ENCODE assay signal across 18 cellular contexts in genomic region chr3:141328286-141329166, GRCh38. TPM values are rescaled to one million over a fixed set of nuclear protein-coding genes. Genes with fewer than 3 reads are reported as not detected.
DNase-seq lines count a peak whose midpoint lies in the region; ATAC-seq and TF ChIP-seq lines count a peak whose summit lies in the region.
"Had no signal": no experiment of that assay in that cellular context is flagged by ENCODE, and none has a peak within 500 bp of the region (broad histone marks: within the 10 kb centered on the region; RNA-seq: fewer than 3 reads in every experiment).

No MANE protein-coding gene starts in this region.

- WGBS in body of pancreas, 2 donors, result 71 to 75% methylated on average over 7 of the region's 7 CpGs

- no peaks in the 10 kb centered on the region for H3K27me3 Mint-ChIP-seq in activated CD4-positive, alpha-beta T cell treated with anti-CD3 and anti-CD28 coated beads for 36 hours
- H3K27me3 Mint-ChIP-seq: IgD-negative memory B cell had no signal

- H3K9me3 Mint-ChIP-seq in activated CD4-positive, alpha-beta T cell treated with anti-CD3 and anti-CD28 coated beads for 36 hours (ENCODE audit: low read depth), result no peaks in the 10 kb centered on the region
- H3K9me3 Mint-ChIP-seq: IgD-negative memory B cell, memory B cell had no signal

- no peaks in the 10 kb centered on the region for H3K9me3 ChIP-seq in body of pancreas
- H3K9me3 ChIP-seq: heart left ventricle had no signal

- CTCF ChIA-PET in activated CD4-positive, alpha-beta T cell treated with anti-CD3 and anti-CD28 coated beads for 36 hours (lab: Charles Lee), result interaction anchor here (0.6 to 1.1 kb wide), 3 partner anchors 14 to 232 kb away, joined by 3 to 4 read pairs (median 3); no protein-coding TSS in a partner anchor

- peaks cover 17% of the 10 kb centered on the region for H3K4me1 Mint-ChIP-seq in activated CD4-positive, alpha-beta T cell treated with anti-CD3 and anti-CD28 coated beads for 36 hours

- peaks cover 2% of the 10 kb centered on the region for H3K36me3 Mint-ChIP-seq in activated CD4-positive, alpha-beta T cell treated with anti-CD3 and anti-CD28 coated beads for 36 hours (ENCODE audit: low read depth)
- H3K36me3 Mint-ChIP-seq: IgD-negative memory B cell, memory B cell had no signal

- peak overlapping the region; percentile 29 for H3K27ac Mint-ChIP-seq in activated CD4-positive, alpha-beta T cell treated with anti-CD3 and anti-CD28 coated beads for 36 hours
- H3K27ac Mint-ChIP-seq: memory B cell had no signal

- POLR2A ChIA-PET in activated CD4-positive, alpha-beta T cell treated with anti-CD3 and anti-CD28 coated beads for 36 hours (lab: Charles Lee), result no interaction called here

- TF ChIP-seq POLR2A in body of pancreas (IDR thresholded peaks at IDR 0.05), result no peak

- H3K4me3 ChIP-seq in body of pancreas, result no peak overlapping the region
- H3K4me3 ChIP-seq: heart left ventricle had no signal

- H3K4me1 ChIP-seq in body of pancreas, result peaks cover 40% of the 10 kb centered on the region

- H3K27ac ChIP-seq in body of pancreas, result no peak overlapping the region
- H3K27ac ChIP-seq: heart left ventricle had no signal

- peak; percentile 83 for ATAC-seq in activated CD4-positive, alpha-beta T cell treated with anti-CD3 and anti-CD28 coated beads for 36 hours
- ATAC-seq in GM19324 (IDR thresholded peaks at IDR 0.05; ENCODE audit: low FRiP score, unreplicated experiment) (peak; percentile 50), HG02885 (IDR thresholded peaks at IDR 0.05; ENCODE audit: poor library complexity, unreplicated experiment) (peak; percentile 60), body of pancreas (no peak)
- ATAC-seq: HCT116, heart left ventricle had no signal

- intact Hi-C loops in activated CD4-positive, alpha-beta T cell treated with anti-CD3 and anti-CD28 coated beads for 36 hours (cut with DNase I, micrococcal nuclease), result no loop called here
- intact Hi-C loops in body of pancreas (cut with DNase I), result no loop called here

- no peaks in the 10 kb centered on the region for H3K36me3 ChIP-seq in body of pancreas (replicated peaks in 1 of 2; ENCODE audit: insufficient read depth in 1 of 2, low read depth in 2 of 2)
- H3K36me3 ChIP-seq: heart left ventricle had no signal

- H3K4me3 Mint-ChIP-seq in activated CD4-positive, alpha-beta T cell treated with anti-CD3 and anti-CD28 coated beads for 36 hours, result no peak overlapping the region
- H3K4me3 Mint-ChIP-seq: IgD-negative memory B cell, memory B cell had no signal

- peak; percentile 57 for DNase-seq in activated CD4-positive, alpha-beta T cell treated with anti-CD3 and anti-CD28 coated beads for 36 hours
- DNase-seq in activated CD4-positive, alpha-beta T cell treated with anti-CD3 and anti-CD28 coated beads for 4 hours, result no peak
- peak in 3 of 4 donors; percentile 25 to 54 (median 39) for DNase-seq in body of pancreas
- no peak for DNase-seq in 8988T
- DNase-seq in kidney tubule cell (ENCODE audit: low spot score), result no peak
- no peak for DNase-seq in glomerular visceral epithelial cell (ENCODE audit: extremely low spot score)
- DNase-seq: activated CD8-positive, alpha-beta memory T cell treated with anti-CD3 and anti-CD28 coated beads for 24 hours; aorta; effector CD8-positive, alpha-beta T cell; NCI-H2081; posterior cingulate gyrus; SW 1271 had no signal

- TF ChIP-seq CTCF in body of pancreas (IDR thresholded peaks at IDR 0.05), result no peak

- no peaks in the 10 kb centered on the region for H3K27me3 ChIP-seq in body of pancreas
- H3K27me3 ChIP-seq: heart left ventricle had no signal

RNA-seq across cellular contexts. Expression of gene ZBTB38, which starts 39.8 kb away (rescaled TPM):
- total RNA-seq in activated CD4-positive, alpha-beta T cell treated with anti-CD3 and anti-CD28 coated beads for 36 hours, result 10 to 100 TPM; 21.3 to 22.0 TPM
- 10 to 100 TPM; 48.5 to 60.4 TPM for total RNA-seq in body of pancreas

Comparison
In these comparisons a context has a peak if more than half of its experiments do, and no peak if none do; other contexts are left out.
1. DNase-seq: peak in activated CD4-positive, alpha-beta T cell treated with anti-CD3 and anti-CD28 coated beads for 36 hours (single experiment) and body of pancreas (3 of 4); none in activated CD4-positive, alpha-beta T cell treated with anti-CD3 and anti-CD28 coated beads for 4 hours (0 of 2), 8988T (single experiment), kidney tubule cell (single experiment) and glomerular visceral epithelial cell (single experiment).